ENCODE assay signal across 8 cellular contexts in the genomic region with DNA sequence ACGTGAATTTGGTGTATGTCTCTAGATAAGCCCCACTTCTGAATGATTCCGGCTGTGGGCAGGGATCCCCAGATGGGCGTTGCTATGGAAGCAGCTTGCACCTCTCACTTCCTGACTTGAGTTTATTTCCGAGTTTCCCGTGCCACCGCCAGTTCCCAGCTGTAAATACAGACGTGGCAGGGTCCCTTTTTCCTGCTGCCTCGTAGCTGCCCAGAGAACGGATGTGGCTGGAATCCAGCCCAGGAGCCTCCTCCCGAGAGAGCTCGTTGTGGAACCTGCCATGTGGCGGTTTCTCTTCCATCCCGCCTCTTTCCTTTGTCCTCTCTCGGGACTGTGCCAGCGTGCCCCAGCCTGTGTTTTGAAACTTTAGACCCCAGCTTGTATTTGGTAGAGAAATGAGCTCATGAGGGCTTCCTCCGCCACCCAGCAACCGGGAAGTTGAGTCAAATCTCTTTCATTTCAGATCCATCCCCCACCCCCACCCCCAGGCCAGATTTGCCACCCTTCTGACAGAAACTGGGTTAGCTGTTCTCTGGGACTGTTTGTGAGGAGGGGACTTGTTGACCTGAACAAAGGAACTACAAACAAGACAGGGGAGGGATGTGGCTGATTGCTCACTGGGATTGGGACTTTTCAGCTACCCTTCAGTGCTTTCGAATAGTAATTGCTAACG.
A peak's percentile ranks its signal among the peaks of the same experiment; 100 is the strongest.
DNase-seq lines count a peak whose midpoint lies in the region; ATAC-seq, FAIRE-seq and TF ChIP-seq lines count a peak whose summit lies in the region.

No MANE protein-coding gene starts in this region.

- H3K9ac ChIP-seq in rectal smooth muscle tissue (ENCODE audit: low read length) = no peak overlapping the region

- peak; percentile 90 for FAIRE-seq in GM18507 (lab: Jason Lieb, UNC)

- DNase-seq in AG04449 (ENCODE audit: low read depth, low spot score) = peak; percentile 34
- no peak for DNase-seq in GM18507 (ENCODE audit: extremely low spot score, insufficient read length, low read depth)
- peak; percentile 29 for DNase-seq in NCI-H460 (ENCODE audit: extremely low read depth, low read depth)
- DNase-seq in adrenal gland = peak; percentile 51 to 86 (median 68)
- DNase-seq in left ventricle myocardium inferior = peak; percentile 68

- CTCF ChIA-PET in AG04449 (lab: Yijun Ruan, JAX) = interaction anchor here (1.1 to 3.8 kb wide), 7 partner anchors 12 to 101 kb away, joined by 3 to 27 read pairs (median 6); partner anchors contain the start of genes SIPA1L3 and WDR87

- POLR2A ChIA-PET in AG04449 (lab: Yijun Ruan, JAX) = interaction anchor here (0.5 to 2.7 kb wide), 10 partner anchors 11 to 140 kb away, joined by 3 to 21 read pairs (median 4); partner anchors contain the start of genes SIPA1L3 and WDR87

- TF ChIP-seq CTCF in AG04449 (IDR thresholded peaks at IDR 0.05; ENCODE audit: insufficient read depth, low read length, missing control alignments) (no peak), adrenal gland (IDR thresholded peaks at IDR 0.05) (no peak), left ventricle myocardium inferior (IDR thresholded peaks at IDR 0.05; ENCODE audit: borderline replicate concordance) (no peak)

- H3K4me1 ChIP-seq in adrenal gland (replicated peaks in 1 of 2) (peaks cover 15 to 19% of the 10 kb centered on the region in 2 donors), left ventricle myocardium inferior (peaks cover 46% of the 10 kb centered on the region), rectal smooth muscle tissue (ENCODE audit: control insufficient read depth, insufficient read depth, low read length) (no peaks in the 10 kb centered on the region)

- ATAC-seq in HG02623 (IDR thresholded peaks at IDR 0.05; ENCODE audit: unreplicated experiment) (no peak), HG02798 (IDR thresholded peaks at IDR 0.05; ENCODE audit: poor library complexity, unreplicated experiment) (no peak)

- no peaks in the 10 kb centered on the region for H3K36me3 ChIP-seq in adrenal gland (replicated peaks in 1 of 2)
- no peaks in the 10 kb centered on the region for H3K36me3 ChIP-seq in left ventricle myocardium inferior
- no peaks in the 10 kb centered on the region for H3K36me3 ChIP-seq in rectal smooth muscle tissue (ENCODE audit: control insufficient read depth, insufficient read depth, low read length)

- 7 to 17% (median 11%) methylated on average over 18 to 19 of the region's 19 CpGs for WGBS in adrenal gland, 4 donors

- peak overlapping the region; percentile 57 for H3K4me3 ChIP-seq in AG04449 (ENCODE audit: low read depth, low read length)
- H3K4me3 ChIP-seq in adrenal gland = peak overlapping the region in 3 of 4 donors; percentile 7 to 14 (median 8)
- H3K4me3 ChIP-seq in left ventricle myocardium inferior = peak overlapping the region; percentile 62
- peak overlapping the region; percentile 43 for H3K4me3 ChIP-seq in rectal smooth muscle tissue (ENCODE audit: low read length)

- peak overlapping the region in 4 of 5 donors; percentile 28 to 82 (median 57) for H3K27ac ChIP-seq in adrenal gland
- H3K27ac ChIP-seq in left ventricle myocardium inferior (replicated peaks) = peak overlapping the region; percentile 89
- H3K27ac ChIP-seq in rectal smooth muscle tissue (ENCODE audit: low read depth, low read length) = peak overlapping the region; percentile 58

- H3K9me3 ChIP-seq in adrenal gland (replicated peaks in 1 of 3) (no peaks in the 10 kb centered on the region), left ventricle myocardium inferior (replicated peaks) (no peaks in the 10 kb centered on the region)

- H3K27me3 ChIP-seq in adrenal gland (no peaks in the 10 kb centered on the region), left ventricle myocardium inferior (ENCODE audit: low read depth) (no peaks in the 10 kb centered on the region), rectal smooth muscle tissue (ENCODE audit: control insufficient read depth, insufficient read depth, low read length) (no peaks in the 10 kb centered on the region)

- TF ChIP-seq POLR2A in adrenal gland (IDR thresholded peaks at IDR 0.05) = no peak

- intact Hi-C loops in adrenal gland (cut with DNase I) = loop anchor here in 1 of 2 donors (10.0 kb wide), 1 partner anchor 91 kb away; no protein-coding TSS in a partner anchor
- intact Hi-C loops in left ventricle myocardium inferior (cut with micrococcal nuclease) = no loop called here

Comparison
In these comparisons a context has a peak if more than half of its experiments do, and no peak if none do; other contexts are left out.
1. H3K4me3 ChIP-seq: peak in every context shown above with its lines; median percentile 62 in left ventricle myocardium inferior; 57 in AG04449; 43 in rectal smooth muscle tissue; 8 in adrenal gland.